ENCODE assay signal across 8 cellular contexts in the genomic region with DNA sequence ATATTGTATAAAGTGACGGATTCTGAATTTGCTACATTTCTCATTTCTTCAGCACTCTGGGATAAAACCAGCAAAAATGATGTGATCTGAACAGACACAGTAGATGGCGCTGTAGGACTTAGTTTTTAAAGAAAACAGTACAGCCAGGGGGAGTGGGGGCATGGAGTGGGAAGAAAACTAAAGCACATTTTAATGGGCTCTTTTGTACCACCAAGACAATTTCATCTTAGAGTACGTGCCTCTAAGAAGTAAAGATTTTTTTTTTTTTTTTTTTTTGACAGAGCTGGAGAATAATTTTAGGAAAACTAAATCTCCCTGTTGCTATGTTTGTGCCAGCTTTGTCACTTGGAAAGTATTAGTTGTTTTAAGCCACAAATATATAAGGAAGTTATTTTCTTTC.
DNase-seq lines count a peak whose midpoint lies in the region; ATAC-seq, FAIRE-seq and TF ChIP-seq lines count a peak whose summit lies in the region.

No MANE protein-coding gene starts in this region.

- 24% methylated on average over 3 of the region's 3 CpGs for WGBS in HepG2 (ENCODE audit: low lambda C conversion rate)

- DNase-seq in activated naive CD4-positive, alpha-beta T cell treated with Interleukin-2 at 50 U/mL for 16 hours: peak; percentile 36
- no peak for DNase-seq in activated naive CD4-positive, alpha-beta T cell (lab: John Stamatoyannopoulos, UW)
- DNase-seq in NCI-H1436 treated with DMSO at 0.1 percent for 48 hours (lab: John Stamatoyannopoulos, UW) (peak; percentile 22), SW 1271 (lab: John Stamatoyannopoulos, UW) (peak; percentile 49 to 84), colonic mucosa (peak; percentile 86), HepG2 (ENCODE audit: low spot score) (peak; percentile 73)
- DNase-seq in stimulated activated CD4-positive, alpha-beta T cell treated with anti-CD3 and anti-CD28 coated beads, TNF-alpha, amount 100 ng/mL, for 48 hours (ENCODE audit: low read depth in 3 of 3): peak in 2 of 3 donors; percentile 9 to 33

- H3K9ac ChIP-seq in colonic mucosa (ENCODE audit: low read depth in 2 of 2, low read length in 2 of 2) (no peak overlapping the region), HepG2 (ENCODE audit: insufficient read depth, low read depth, low read length) (no peak overlapping the region)

- H3K4me1 ChIP-seq in colonic mucosa (peaks cover 4% of the 10 kb centered on the region), HepG2 (ENCODE audit: insufficient read depth, low read length) (peaks cover 42% of the 10 kb centered on the region)

- in situ Hi-C loops in HepG2 (cut with HindIII; ENCODE audit: extremely low pct_ligation_motif_present, low pct_unique_long_range_greater_than_20kb): loop anchor here (10.0 to 25.0 kb wide), 2 partner anchors 301 to 718 kb away; no protein-coding TSS in a partner anchor

- H4K20me1 ChIP-seq in HepG2 (ENCODE audit: insufficient read depth, low read length): no peaks in the 10 kb centered on the region

- no peak for TF ChIP-seq POLR2A in HepG2 (IDR thresholded peaks at IDR 0.05; ENCODE audit: insufficient read depth in 1 of 2, low read depth in 2 of 2, low read length in 2 of 2)

- POLR2A ChIA-PET in HepG2 (lab: Yijun Ruan, JAX): interaction anchor here (1.1 kb wide), 1 partner anchor 881 kb away, joined by 3 read pairs; no protein-coding TSS in a partner anchor

- no peak overlapping the region for H3K4me2 ChIP-seq in HepG2 (ENCODE audit: low read depth, low read length)

- CTCF ChIA-PET in HepG2 (lab: Yijun Ruan, JAX; ENCODE audit: low intra/inter-chr PET ratio, low total read pairs): interaction anchor here (1.6 to 1.7 kb wide), 2 partner anchors 845 to 900 kb away, joined by 3 to 7 read pairs; no protein-coding TSS in a partner anchor

- H3K4me3 ChIP-seq in colonic mucosa (no peak overlapping the region), HepG2 (replicated peaks in 1 of 3; ENCODE audit: insufficient read depth in 1 of 3, low read depth in 2 of 3, low read length in 3 of 3) (no peak overlapping the region)

- H3K79me2 ChIP-seq in HepG2 (ENCODE audit: insufficient read depth, low read length): no peaks in the 10 kb centered on the region

- intact Hi-C loops in colonic mucosa (cut with DNase I): loop anchor here (5.0 to 10.0 kb wide), 3 partner anchors 201 to 873 kb away; no protein-coding TSS in a partner anchor
- intact Hi-C loops in HepG2 (cut with micrococcal nuclease; ENCODE audit: unreplicated experiment): loop anchor here (1.0 to 10.0 kb wide), 3 partner anchors 771 to 898 kb away; no protein-coding TSS in a partner anchor

- FAIRE-seq in HepG2 (lab: Jason Lieb, UNC): no peak

- H3K27ac ChIP-seq in colonic mucosa (no peak overlapping the region), HepG2 (ENCODE audit: extremely low read length, insufficient read depth, low read length) (no peak overlapping the region)

- no TSS peak for BruUV-seq in HepG2 (replicated peaks; lab: Mats Ljungman, UMichigan)

- H3K9me3 ChIP-seq in colonic mucosa (no peaks in the 10 kb centered on the region), HepG2 (ENCODE audit: low read length) (no peaks in the 10 kb centered on the region)

- peak; percentile 73 for TF ChIP-seq RAD21 in HepG2 (CRISPR knock-in tag; IDR thresholded peaks at IDR 0.05)

- TF ChIP-seq EP300 in HepG2 (IDR thresholded peaks at IDR 0.05; ENCODE audit: low read depth in 2 of 2, low read length in 2 of 2) (no peak), HepG2 (CRISPR knock-in tag; IDR thresholded peaks at IDR 0.05; ENCODE audit: borderline replicate concordance) (no peak)

- ATAC-seq in HepG2 (peak; percentile 60; the same call in 2 of the 3 replicates), HG02973 (IDR thresholded peaks at IDR 0.05; ENCODE audit: unreplicated experiment) (no peak)

- no peaks in the 10 kb centered on the region for H3K27me3 ChIP-seq in colonic mucosa
- H3K27me3 ChIP-seq in HepG2 (ENCODE audit: control insufficient read depth in 1 of 2, insufficient read depth in 2 of 2, low read length in 2 of 2): no peaks in the 10 kb centered on the region

- H3K36me3 ChIP-seq in colonic mucosa (no peaks in the 10 kb centered on the region), HepG2 (replicated peaks in 1 of 2; ENCODE audit: control insufficient read depth in 1 of 2, insufficient read depth in 2 of 2, low read length in 2 of 2) (no peaks in the 10 kb centered on the region)

- H2AFZ ChIP-seq in HepG2 (ENCODE audit: low read length): no peak overlapping the region

- TF ChIP-seq CTCF in colonic mucosa (IDR thresholded peaks at IDR 0.05) (peak; percentile 55), HepG2 (CRISPR knock-in tag; IDR thresholded peaks at IDR 0.05) (peak; percentile 80)

TF ChIP-seq in HepG2, 621 proteins besides CTCF, POLR2A, EP300 and RAD21 (continues in another document):
- TF ChIP-seq NCOA2 (CRISPR knock-in tag; IDR thresholded peaks at IDR 0.05) (0 out of 2 replicates have a peak, but pooled peaks have one; percentile 13), SKI (IDR thresholded peaks at IDR 0.05; ENCODE audit: partially characterized antibody) (peak; percentile 87), SMC3 (IDR thresholded peaks at IDR 0.05; ENCODE audit: low read length) (peak; percentile 76), GATAD2A (CRISPR knock-in tag; IDR thresholded peaks at IDR 0.05) (0 out of 2 replicates have a peak, but pooled peaks have one; percentile 22), KLF16 (CRISPR knock-in tag; IDR thresholded peaks at IDR 0.05) (0 out of 4 replicates have a peak, but pooled peaks of 1 of the 2 experiments have one; percentile 33), ZNF333 (CRISPR knock-in tag; IDR thresholded peaks at IDR 0.05; ENCODE audit: borderline replicate concordance) (no peak), ERF (CRISPR knock-in tag; IDR thresholded peaks at IDR 0.05) (0 out of 2 replicates have a peak, but pooled peaks have one; percentile 30), ZNF652 (CRISPR knock-in tag; IDR thresholded peaks at IDR 0.05; ENCODE audit: borderline replicate concordance, low read depth) (no peak), AGO1 (IDR thresholded peaks at IDR 0.05; ENCODE audit: low read depth, low read length, poor library complexity, severe bottlenecking) (no peak)
- TF ChIP-seq, protein P1, sequence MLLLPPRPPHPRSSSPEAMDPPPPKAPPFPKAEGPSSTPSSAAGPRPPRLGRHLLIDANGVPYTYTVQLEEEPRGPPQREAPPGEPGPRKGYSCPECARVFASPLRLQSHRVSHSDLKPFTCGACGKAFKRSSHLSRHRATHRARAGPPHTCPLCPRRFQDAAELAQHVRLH (CRISPR knock-in tag; IDR thresholded peaks at IDR 0.05; ENCODE audit: borderline replicate concordance, low read depth): no peak
- TF ChIP-seq, protein P2, sequence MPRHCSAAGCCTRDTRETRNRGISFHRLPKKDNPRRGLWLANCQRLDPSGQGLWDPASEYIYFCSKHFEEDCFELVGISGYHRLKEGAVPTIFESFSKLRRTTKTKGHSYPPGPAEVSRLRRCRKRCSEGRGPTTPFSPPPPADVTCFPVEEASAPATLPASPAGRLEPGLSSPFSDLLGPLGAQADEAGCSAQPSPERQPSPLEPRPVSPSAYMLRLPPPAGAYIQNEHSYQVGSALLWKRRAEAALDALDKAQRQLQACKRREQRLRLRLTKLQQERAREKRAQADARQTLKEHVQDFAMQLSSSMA (CRISPR knock-in tag; IDR thresholded peaks at IDR 0.05): no peak
- TF ChIP-seq, protein P3, sequence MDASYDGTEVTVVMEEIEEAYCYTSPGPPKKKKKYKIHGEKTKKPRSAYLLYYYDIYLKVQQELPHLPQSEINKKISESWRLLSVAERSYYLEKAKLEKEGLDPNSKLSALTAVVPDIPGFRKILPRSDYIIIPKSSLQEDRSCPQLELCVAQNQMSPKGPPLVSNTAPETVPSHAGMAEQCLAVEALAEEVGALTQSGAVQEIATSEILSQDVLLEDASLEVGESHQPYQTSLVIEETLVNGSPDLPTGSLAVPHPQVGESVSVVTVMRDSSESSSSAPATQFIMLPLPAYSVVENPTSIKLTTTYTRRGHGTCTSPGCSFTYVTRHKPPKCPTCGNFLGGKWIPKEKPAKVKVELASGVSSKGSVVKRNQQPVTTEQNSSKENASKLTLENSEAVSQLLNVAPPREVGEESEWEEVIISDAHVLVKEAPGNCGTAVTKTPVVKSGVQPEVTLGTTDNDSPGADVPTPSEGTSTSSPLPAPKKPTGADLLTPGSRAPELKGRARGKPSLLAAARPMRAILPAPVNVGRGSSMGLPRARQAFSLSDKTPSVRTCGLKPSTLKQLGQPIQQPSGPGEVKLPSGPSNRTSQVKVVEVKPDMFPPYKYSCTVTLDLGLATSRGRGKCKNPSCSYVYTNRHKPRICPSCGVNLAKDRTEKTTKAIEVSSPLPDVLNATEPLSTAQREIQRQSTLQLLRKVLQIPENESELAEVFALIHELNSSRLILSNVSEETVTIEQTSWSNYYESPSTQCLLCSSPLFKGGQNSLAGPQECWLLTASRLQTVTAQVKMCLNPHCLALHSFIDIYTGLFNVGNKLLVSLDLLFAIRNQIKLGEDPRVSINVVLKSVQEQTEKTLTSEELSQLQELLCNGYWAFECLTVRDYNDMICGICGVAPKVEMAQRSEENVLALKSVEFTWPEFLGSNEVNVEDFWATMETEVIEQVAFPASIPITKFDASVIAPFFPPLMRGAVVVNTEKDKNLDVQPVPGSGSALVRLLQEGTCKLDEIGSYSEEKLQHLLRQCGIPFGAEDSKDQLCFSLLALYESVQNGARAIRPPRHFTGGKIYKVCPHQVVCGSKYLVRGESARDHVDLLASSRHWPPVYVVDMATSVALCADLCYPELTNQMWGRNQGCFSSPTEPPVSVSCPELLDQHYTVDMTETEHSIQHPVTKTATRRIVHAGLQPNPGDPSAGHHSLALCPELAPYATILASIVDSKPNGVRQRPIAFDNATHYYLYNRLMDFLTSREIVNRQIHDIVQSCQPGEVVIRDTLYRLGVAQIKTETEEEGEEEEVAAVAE (CRISPR knock-in tag; IDR thresholded peaks at IDR 0.05; ENCODE audit: borderline replicate concordance): 0 out of 2 replicates have a peak, but pooled peaks have one; percentile 43

Comparison
In these comparisons a context has a peak if more than half of its experiments do, and no peak if none do; other contexts are left out.
1. DNase-seq: peak in activated naive CD4-positive, alpha-beta T cell treated with Interleukin-2 at 50 U/mL for 16 hours (single experiment), NCI-H1436 treated with DMSO at 0.1 percent for 48 hours (single experiment), SW 1271 (2 of 2), colonic mucosa (single experiment), HepG2 (single experiment) and stimulated activated CD4-positive, alpha-beta T cell treated with anti-CD3 and anti-CD28 coated beads, TNF-alpha, amount 100 ng/mL, for 48 hours (2 of 3); none in activated naive CD4-positive, alpha-beta T cell (0 of 4).